10 cellular contexts compared by ENCODE assay signal in the genomic region with DNA sequence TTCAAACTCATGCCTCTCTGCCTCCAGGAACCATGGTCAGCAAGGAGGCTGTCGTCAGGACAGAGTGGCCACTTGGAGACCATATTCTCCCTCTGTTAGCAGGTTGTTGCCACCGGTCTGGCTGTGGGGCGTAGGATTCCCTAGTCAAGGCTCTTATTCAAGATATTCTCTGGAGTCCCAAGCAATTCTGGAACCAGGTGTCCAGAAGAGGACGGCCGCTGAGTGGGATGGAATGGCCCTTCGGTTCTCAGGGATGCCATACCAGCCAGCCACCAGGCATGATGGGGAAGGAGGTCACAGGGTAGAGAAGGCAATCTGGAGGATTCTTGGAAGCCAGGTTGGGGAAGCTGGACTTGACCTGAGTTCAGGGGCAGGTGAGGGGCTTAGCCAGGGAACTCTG.
"Had no signal": no experiment of that assay in that cellular context is flagged by ENCODE, and none has a peak within 500 bp of the region (broad histone marks: within the 10 kb centered on the region; RNA-seq: fewer than 3 reads in every experiment).

No MANE protein-coding gene starts in this region.

- H3K27ac Mint-ChIP-seq: GM23338, HFFc6 had no signal

- H3K9ac ChIP-seq: GM23248 had no signal

- H3K4me1 ChIP-seq: HAP-1 had no signal

- ATAC-seq: GM23338, HCT116 had no signal

- H3K9me3 ChIP-seq: HAP-1 had no signal

- H2AFZ ChIP-seq: GM23248, GM23338 had no signal

- DNase-seq: GM23248, GOT3, H7, H9, HCEC 1CT, HFFc6 had no signal

- H3K9me3 Mint-ChIP-seq: H9, HFFc6 had no signal

- H3K4me2 ChIP-seq: GM23338 had no signal

- H3K36me3 ChIP-seq: HAP-1 had no signal

- H3K4me3 ChIP-seq: GM23248, GM23338, HAP-1 had no signal

- H3K27ac ChIP-seq: GM23248 had no signal

- H3K4me3 Mint-ChIP-seq: GM23338, H9, HFFc6 had no signal

- FAIRE-seq: H54 had no signal
